22 cellular contexts compared by ENCODE assay signal in the genomic region with DNA sequence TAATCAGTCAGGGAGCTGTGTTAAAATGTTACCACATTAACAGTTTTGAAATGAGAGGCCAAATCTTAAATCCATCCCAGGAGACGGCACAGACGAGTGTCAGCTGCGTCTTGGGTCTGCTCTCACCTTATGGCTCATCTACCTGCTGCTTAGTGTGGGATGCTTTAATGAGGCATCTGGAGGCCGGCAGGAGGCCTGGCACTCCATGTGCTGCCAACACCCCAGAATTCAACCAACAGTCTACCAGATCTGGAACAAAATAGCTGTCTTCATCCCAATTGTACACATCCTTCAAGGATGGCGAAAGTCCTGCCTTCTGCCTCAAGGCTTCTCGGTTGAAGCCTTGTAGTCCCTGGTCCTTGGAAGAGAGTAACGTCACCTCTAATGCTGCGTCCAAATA. TPM values are rescaled to one million over a fixed set of nuclear protein-coding genes. Genes with fewer than 3 reads are reported as not detected.
"Had no signal": no experiment of that assay in that cellular context is flagged by ENCODE, and none has a peak within 500 bp of the region (broad histone marks: within the 10 kb centered on the region; RNA-seq: fewer than 3 reads in every experiment).

No MANE protein-coding gene starts in this region.

- FAIRE-seq: HepG2 had no signal

- H3K27ac ChIP-seq: RWPE1 had no signal

- ATAC-seq: HepG2, T-cell had no signal

- H3K9me3 ChIP-seq: MG63, SK-N-SH had no signal

- DNase-seq: IMR-90, Karpas-422, KG1, MG63, NCI-H1092, NCI-H1105 treated with DMSO at 0.1 percent for 48 hours, NCI-H1436, NCI-H187, NCI-H2029, NCI-H2081 treated with DMSO at 0.1 percent for 48 hours, NCI-H2227 treated with DMSO at 0.1 percent for 48 hours, NCI-H526 treated with DMSO at 0.1 percent for 48 hours, NCI-H748 treated with DMSO at 0.1 percent for 48 hours, SHP77, SK-N-SH, SW 1271, T-cell had no signal

- H3K27me3 ChIP-seq: MG63 had no signal

- H3K36me3 ChIP-seq: MG63 had no signal

- H3K4me3 ChIP-seq: MG63 had no signal

RNA-seq across cellular contexts. Expression of a gene that starts 12.0 kb away (rescaled TPM):
- total RNA-seq: HepG2, HT1080, IMR-90, NCI-H460, SK-MEL-5, T-cell had no signal
